In the genomic region with DNA sequence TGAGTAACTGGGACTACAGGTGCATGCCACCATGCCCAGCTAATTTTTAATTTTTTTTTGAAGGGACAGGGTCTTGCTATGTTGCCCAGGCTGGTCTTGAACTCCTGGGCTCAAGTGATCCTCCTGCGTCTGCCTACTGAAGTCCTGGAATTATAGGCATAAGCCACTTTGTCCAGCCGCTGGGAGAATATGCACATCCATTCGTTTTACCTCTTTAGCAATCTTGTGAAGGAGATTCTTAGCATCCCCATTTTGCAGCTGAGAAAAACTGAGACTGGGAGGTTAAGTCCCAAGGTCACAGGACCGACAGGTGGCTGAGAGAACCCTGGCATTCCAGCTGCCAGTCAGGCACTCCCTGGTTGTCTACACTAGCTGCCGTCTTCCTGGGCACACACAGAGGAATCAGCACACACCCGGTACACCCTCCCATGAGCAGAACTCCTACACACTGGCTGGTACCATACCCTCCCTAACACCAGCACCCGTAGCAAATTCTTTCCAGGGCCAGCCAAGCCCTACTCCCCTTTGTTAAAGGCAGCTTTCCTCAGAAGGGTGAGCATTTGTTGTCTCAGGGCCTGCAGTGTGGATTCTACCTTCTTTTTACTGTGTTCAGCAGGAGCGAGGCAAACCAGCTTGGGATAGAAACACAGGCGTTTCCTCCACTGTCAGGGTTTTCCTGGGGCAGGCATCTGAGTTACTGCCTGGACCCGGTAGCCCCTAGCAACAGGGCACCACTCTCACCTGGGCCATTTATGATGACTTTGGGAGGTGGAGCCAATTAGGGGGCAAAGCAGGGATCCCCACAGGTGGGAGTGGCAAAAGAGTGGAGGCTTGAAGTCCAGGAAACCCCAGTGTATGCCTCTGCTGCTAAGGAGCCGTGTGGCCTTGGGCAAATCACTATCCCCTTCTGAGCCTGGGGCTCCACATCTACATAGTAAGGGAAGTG, we compare ENCODE assay signal across 10 cellular contexts.
DNase-seq lines count a peak whose midpoint lies in the region; ATAC-seq, FAIRE-seq and TF ChIP-seq lines count a peak whose summit lies in the region.
"Had no signal": no experiment of that assay in that cellular context is flagged by ENCODE, and none has a peak within 500 bp of the region (broad histone marks: within the 10 kb centered on the region; RNA-seq: fewer than 3 reads in every experiment).

No MANE protein-coding gene starts in this region.

- no peaks in the 10 kb centered on the region for H3K9me2 ChIP-seq in Karpas-422 (replicated peaks; ENCODE audit: insufficient read depth, low read length)

- H3K27ac ChIP-seq in CD8-positive, alpha-beta memory T cell (ENCODE audit: low read depth, low read length), result no peak overlapping the region
- H3K27ac ChIP-seq in Karpas-422 (ENCODE audit: low read length), result no peak overlapping the region
- peak overlapping the region; percentile 9 for H3K27ac ChIP-seq in colonic mucosa
- H3K27ac ChIP-seq in neuronal stem cell (replicated peaks; ENCODE audit: low read length), result no peak overlapping the region
- peak overlapping the region in 1 of 2 donors; percentile 91 for H3K27ac ChIP-seq in small intestine (ENCODE audit: low read depth in 1 of 2, low read length in 1 of 2)

- no peaks in the 10 kb centered on the region for H3K79me2 ChIP-seq in Karpas-422 (ENCODE audit: low read length)

- peak overlapping the region; percentile 68 for H2BK15ac ChIP-seq in neuronal stem cell (ENCODE audit: low read length)

- peak overlapping the region; percentile 30 for H3K18ac ChIP-seq in neuronal stem cell (ENCODE audit: low read length)

- no peaks in the 10 kb centered on the region for H3K9me3 Mint-ChIP-seq in CD8-positive, alpha-beta memory T cell
- H3K9me3 Mint-ChIP-seq in Caco-2 (ENCODE audit: unreplicated experiment), result no peaks in the 10 kb centered on the region

- H2AK5ac ChIP-seq in neuronal stem cell (ENCODE audit: low read depth, low read length), result peak overlapping the region; percentile 60

- no peak overlapping the region for H2BK120ac ChIP-seq in neuronal stem cell (ENCODE audit: low read depth, low read length)

- no peak overlapping the region for H3K4ac ChIP-seq in neuronal stem cell (ENCODE audit: low read length)

- no CpG with 5 or more reads among the region's 11 CpGs for WGBS in neuronal stem cell (ENCODE audit: extremely low coverage in 2 of 2, insufficient read length in 2 of 2, insufficient replicate concordance in 1 of 2), 2 donors
- whole genome bisulfite sequencing in small intestine, 3 donors, result 57 to 71% (median 66%) methylated on average over 11 of the region's 11 CpGs

- no peak overlapping the region for H4K91ac ChIP-seq in neuronal stem cell (ENCODE audit: low read depth, low read length, poor library complexity)

- TF ChIP-seq CTCF in colonic mucosa (IDR thresholded peaks at IDR 0.05) (no peak), Caco-2 (IDR thresholded peaks at IDR 0.05; ENCODE audit: insufficient read depth in 1 of 2, low read depth in 1 of 2, low read length in 1 of 2, severe bottlenecking in 1 of 2, unreplicated experiment in 1 of 2) (no peak)

- no peak overlapping the region for H3K14ac ChIP-seq in neuronal stem cell (ENCODE audit: low read length)

- FAIRE-seq in small intestine (lab: Jason Lieb, UNC), result no peak

- H3K4me3 Mint-ChIP-seq in CD8-positive, alpha-beta memory T cell, result peak overlapping the region in 6 of 7 donors; percentile 14 to 95 (median 72)
- H3K4me3 Mint-ChIP-seq in Caco-2 (ENCODE audit: unreplicated experiment), result no peak overlapping the region

- no peaks in the 10 kb centered on the region for H3K36me3 ChIP-seq in CD8-positive, alpha-beta memory T cell (ENCODE audit: insufficient read depth, low read length)
- no peaks in the 10 kb centered on the region for H3K36me3 ChIP-seq in Karpas-422 (ENCODE audit: insufficient read depth, low read length)
- no peaks in the 10 kb centered on the region for H3K36me3 ChIP-seq in colonic mucosa
- no peaks in the 10 kb centered on the region for H3K36me3 ChIP-seq in neuronal stem cell (replicated peaks in 1 of 2; ENCODE audit: control insufficient read depth in 2 of 2, insufficient read depth in 2 of 2, low read length in 2 of 2)
- H3K36me3 ChIP-seq in small intestine (ENCODE audit: control insufficient read depth in 2 of 2, insufficient read depth in 2 of 2, low read length in 2 of 2), result no peaks in the 10 kb centered on the region
- no peaks in the 10 kb centered on the region for H3K36me3 ChIP-seq in Caco-2 (ENCODE audit: control insufficient read depth, insufficient read depth, low read length)

- H3K9ac ChIP-seq in Karpas-422 (ENCODE audit: low read length) (no peak overlapping the region), colonic mucosa (ENCODE audit: low read depth in 2 of 2, low read length in 2 of 2) (no peak overlapping the region), neuronal stem cell (ENCODE audit: low read depth, low read length, poor library complexity) (no peak overlapping the region)

- POLR2A ChIA-PET in CD8-positive, alpha-beta memory T cell (lab: Charles Lee), result interaction anchor here (1.3 kb wide), 1 partner anchor 70 kb away, joined by 6 read pairs; the partner anchor contains the start of gene IRF2BPL
- POLR2A ChIA-PET in Caco-2 (lab: Charles Lee), result no interaction called here

- peak overlapping the region; percentile 95 to 99 (median 97) for H3K27ac Mint-ChIP-seq in CD8-positive, alpha-beta memory T cell
- H3K27ac Mint-ChIP-seq in Caco-2 (ENCODE audit: unreplicated experiment), result no peak overlapping the region

- no peak overlapping the region for H3K4me3 ChIP-seq in CD8-positive, alpha-beta memory T cell (ENCODE audit: low read length)
- H3K4me3 ChIP-seq in Karpas-422 (ENCODE audit: low read length) (no peak overlapping the region), colonic mucosa (no peak overlapping the region), neuronal stem cell (ENCODE audit: low read length in 2 of 2) (no peak overlapping the region), small intestine (ENCODE audit: low read depth in 1 of 2, low read length in 2 of 2) (no peak overlapping the region), Caco-2 (ENCODE audit: low read depth, low read length) (no peak overlapping the region)

- peaks cover 63% of the 10 kb centered on the region for H3K4me1 ChIP-seq in CD8-positive, alpha-beta memory T cell (ENCODE audit: insufficient read depth, low read length)
- H3K4me1 ChIP-seq in Karpas-422 (ENCODE audit: low read length), result peaks cover 44% of the 10 kb centered on the region
- H3K4me1 ChIP-seq in colonic mucosa, result peaks cover 9% of the 10 kb centered on the region
- H3K4me1 ChIP-seq in neuronal stem cell (ENCODE audit: control insufficient read depth in 2 of 2, insufficient read depth in 1 of 2, low read depth in 1 of 2, low read length in 2 of 2), result peaks cover 19 to 50% of the 10 kb centered on the region in 2 donors
- peaks cover 3 to 6% of the 10 kb centered on the region in 2 donors for H3K4me1 ChIP-seq in small intestine (ENCODE audit: control insufficient read depth in 2 of 2, insufficient read depth in 1 of 2, low read depth in 1 of 2, low read length in 1 of 2)
- peaks cover 28% of the 10 kb centered on the region for H3K4me1 ChIP-seq in Caco-2

- no peaks in the 10 kb centered on the region for H3K27me3 ChIP-seq in CD8-positive, alpha-beta memory T cell (ENCODE audit: insufficient read depth, low read length, poor library complexity, severe bottlenecking)
- H3K27me3 ChIP-seq in Karpas-422 (ENCODE audit: low read length), result no peaks in the 10 kb centered on the region
- H3K27me3 ChIP-seq in colonic mucosa, result no peaks in the 10 kb centered on the region
- H3K27me3 ChIP-seq in neuronal stem cell (ENCODE audit: control insufficient read depth in 3 of 3, insufficient read depth in 3 of 3, low read depth in 1 of 3, low read length in 3 of 3), result peaks cover 0 to 3% (median 0%) of the 10 kb centered on the region in 3 experiments
- H3K27me3 ChIP-seq in small intestine (ENCODE audit: control insufficient read depth in 2 of 2, insufficient read depth in 2 of 2, low read length in 2 of 2), result no peaks in the 10 kb centered on the region
- H3K27me3 ChIP-seq in Caco-2 (replicated peaks; ENCODE audit: control insufficient read depth, insufficient read depth, low read length), result no peaks in the 10 kb centered on the region

- DNase-seq in CD8-positive, alpha-beta memory T cell, result no peak
- DNase-seq in Karpas-422, result peak; percentile 59
- no peak for DNase-seq in colonic mucosa
- DNase-seq in neuronal stem cell (ENCODE audit: low spot score), result no peak
- DNase-seq in small intestine, result no peak
- DNase-seq in Caco-2, result no peak
- no peak for DNase-seq in NOMO-1 (lab: John Stamatoyannopoulos, UW; ENCODE audit: unreplicated experiment in 2 of 2)
- DNase-seq: activated effector memory CD4-positive, alpha-beta T cell treated with anti-CD3 and anti-CD28 coated beads, Interleukin-2, amount 50 U/mL, for 16 hours; NCI-H82 had no signal

- intact Hi-C loops in colonic mucosa (cut with DNase I) (loop anchor here (5.0 kb wide), 2 partner anchors 41 to 69 kb away; partner anchors contain the start of gene IRF2BPL), Caco-2 (cut with micrococcal nuclease; ENCODE audit: unreplicated experiment) (no loop called here)

- H3K27me3 Mint-ChIP-seq in CD8-positive, alpha-beta memory T cell, result no peaks in the 10 kb centered on the region
- no peaks in the 10 kb centered on the region for H3K27me3 Mint-ChIP-seq in Caco-2 (ENCODE audit: insufficient read depth, unreplicated experiment)

- H3K36me3 Mint-ChIP-seq in CD8-positive, alpha-beta memory T cell, result peaks cover 0 to 1% (median 0%) of the 10 kb centered on the region in 3 donors
- no peaks in the 10 kb centered on the region for H3K36me3 Mint-ChIP-seq in Caco-2 (ENCODE audit: insufficient read depth, unreplicated experiment)

- no peak overlapping the region for H3K23ac ChIP-seq in neuronal stem cell (ENCODE audit: low read depth, low read length, poor library complexity)

- H2AFZ ChIP-seq in Karpas-422 (ENCODE audit: low read length), result no peak overlapping the region
- H2AFZ ChIP-seq in neuronal stem cell (ENCODE audit: low read length), result no peak overlapping the region

- H3K9me3 ChIP-seq in CD8-positive, alpha-beta memory T cell (ENCODE audit: low read length), result no peaks in the 10 kb centered on the region
- no peaks in the 10 kb centered on the region for H3K9me3 ChIP-seq in Karpas-422 (ENCODE audit: low read length)
- no peaks in the 10 kb centered on the region for H3K9me3 ChIP-seq in colonic mucosa
- no peaks in the 10 kb centered on the region for H3K9me3 ChIP-seq in neuronal stem cell (replicated peaks in 1 of 2; ENCODE audit: control insufficient read depth in 2 of 2, insufficient read depth in 1 of 2, low read depth in 1 of 2, low read length in 2 of 2)
- no peaks in the 10 kb centered on the region for H3K9me3 ChIP-seq in small intestine (ENCODE audit: control insufficient read depth, low read depth)
- no peaks in the 10 kb centered on the region for H3K9me3 ChIP-seq in Caco-2

- no peak overlapping the region for H4K8ac ChIP-seq in neuronal stem cell (ENCODE audit: low read depth, low read length)

- H3K4me1 Mint-ChIP-seq in CD8-positive, alpha-beta memory T cell, result peaks cover 77 to 90% (median 82%) of the 10 kb centered on the region in 3 donors
- peaks cover 17% of the 10 kb centered on the region for H3K4me1 Mint-ChIP-seq in Caco-2 (ENCODE audit: low read depth, unreplicated experiment)

- BruUV-seq in Caco-2 (replicated peaks; lab: Mats Ljungman, UMichigan), result no TSS peak

- H2BK12ac ChIP-seq in neuronal stem cell (ENCODE audit: low read length), result peak overlapping the region; percentile 26

- H4K20me1 ChIP-seq in Karpas-422 (ENCODE audit: insufficient read depth, low read depth, low read length), result no peaks in the 10 kb centered on the region

- H2BK5ac ChIP-seq in neuronal stem cell (ENCODE audit: low read length), result no peak overlapping the region

- ATAC-seq in GM18907 (IDR thresholded peaks at IDR 0.05; ENCODE audit: unreplicated experiment), result no peak

- CTCF ChIA-PET in CD8-positive, alpha-beta memory T cell (lab: Charles Lee), result interaction anchor here (1.3 to 2.3 kb wide), 5 partner anchors 10 to 95 kb away, joined by 3 to 11 read pairs (median 5); no protein-coding TSS in a partner anchor
- CTCF ChIA-PET in Caco-2 (lab: Charles Lee), result no interaction called here

- H3K79me1 ChIP-seq in neuronal stem cell (ENCODE audit: low read depth, low read length), result no peaks in the 10 kb centered on the region

- H3K4me2 ChIP-seq in Karpas-422 (ENCODE audit: low read depth, low read length, poor library complexity, severe bottlenecking) (no peak overlapping the region), neuronal stem cell (ENCODE audit: insufficient read depth, low read length, poor library complexity, severe bottlenecking) (no peak overlapping the region)
